ENCODE assay signal across 17 cellular contexts in genomic region chr4:6742507-6742906, GRCh38. TPM values are rescaled to one million over a fixed set of nuclear protein-coding genes. Genes with fewer than 3 reads are reported as not detected.
A peak's percentile ranks its signal among the peaks of the same experiment; 100 is the strongest.
DNase-seq lines count a peak whose midpoint lies in the region; ATAC-seq and TF ChIP-seq lines count a peak whose summit lies in the region.
"Had no signal": no experiment of that assay in that cellular context is flagged by ENCODE, and none has a peak within 500 bp of the region (broad histone marks: within the 10 kb centered on the region; RNA-seq: fewer than 3 reads in every experiment).

No MANE protein-coding gene starts in this region.

- no peak overlapping the region for H3K27ac ChIP-seq in CD8-positive, alpha-beta T cell (ENCODE audit: low read depth, low read length)
- H3K27ac ChIP-seq: KMS-11 had no signal

- H3K27me3 Mint-ChIP-seq in activated T-cell treated with anti-CD3 and anti-CD28 coated beads, Interleukin-2, amount 50 U/mL, for 72 hours (ENCODE audit: low read depth) = no peaks in the 10 kb centered on the region
- H3K27me3 Mint-ChIP-seq in activated T-helper 17 cell treated with anti-CD3 and anti-CD28 coated beads, Interleukin-2, amount 50 U/mL, for 72 hours = no peaks in the 10 kb centered on the region
- H3K27me3 Mint-ChIP-seq in CD8-positive, alpha-beta T cell (ENCODE audit: low read depth) = no peaks in the 10 kb centered on the region

- CTCF ChIA-PET in CD8-positive, alpha-beta T cell (lab: Charles Lee) = interaction anchor here (0.6 to 2.1 kb wide), 2 partner anchors 131 to 269 kb away, joined by 3 to 8 read pairs; no protein-coding TSS in a partner anchor

- DNase-seq in activated T-cell treated with anti-CD3 and anti-CD28 coated beads, Interleukin-2, amount 50 U/mL, for 72 hours = no peak
- DNase-seq in activated T-cell treated with anti-CD3 and anti-CD28 coated beads, Interleukin-2, amount 50 U/mL, for 1 hour = no peak
- DNase-seq in CD8-positive, alpha-beta T cell = no peak
- DNase-seq: 8988T, C1 segment of cervical spinal cord, Caco-2, GDM1, GOT3, HFFc6 had no signal

- no peaks in the 10 kb centered on the region for H3K9me3 ChIP-seq in CD8-positive, alpha-beta T cell (ENCODE audit: low read length)

- no peaks in the 10 kb centered on the region for H3K36me3 ChIP-seq in CD8-positive, alpha-beta T cell (ENCODE audit: insufficient read depth, low read length)

- H3K27me3 ChIP-seq in CD8-positive, alpha-beta T cell (ENCODE audit: insufficient read depth, low read length) = no peaks in the 10 kb centered on the region

- TF ChIP-seq CTCF in CD8-positive, alpha-beta T cell (IDR thresholded peaks at IDR 0.05) = no peak

- peak in 1 of 2 donors; percentile 47 for ATAC-seq in activated T-cell treated with anti-CD3 and anti-CD28 coated beads, Interleukin-2, amount 50 U/mL, for 72 hours (replicated peaks in 1 of 2)
- ATAC-seq in GM19035 (IDR thresholded peaks at IDR 0.05; ENCODE audit: unreplicated experiment) = peak; percentile 49
- ATAC-seq in activated T-helper 17 cell treated with anti-CD3 and anti-CD28 coated beads, Interleukin-2, amount 50 U/mL, for 72 hours (replicated peaks) = peak; percentile 54
- ATAC-seq in GM19395 (IDR thresholded peaks at IDR 0.05; ENCODE audit: unreplicated experiment) = no peak
- no peak for ATAC-seq in HG03039 (IDR thresholded peaks at IDR 0.05; ENCODE audit: unreplicated experiment)
- ATAC-seq in CD8-positive, alpha-beta T cell = no peak
- ATAC-seq: HCT116 had no signal

- peaks cover 5% of the 10 kb centered on the region for H3K4me1 Mint-ChIP-seq in activated T-cell treated with anti-CD3 and anti-CD28 coated beads, Interleukin-2, amount 50 U/mL, for 72 hours (ENCODE audit: low read depth)
- no peaks in the 10 kb centered on the region for H3K4me1 Mint-ChIP-seq in activated T-helper 17 cell treated with anti-CD3 and anti-CD28 coated beads, Interleukin-2, amount 50 U/mL, for 72 hours
- no peaks in the 10 kb centered on the region for H3K4me1 Mint-ChIP-seq in CD8-positive, alpha-beta T cell (ENCODE audit: low read depth)

- H3K9me3 Mint-ChIP-seq in activated T-cell treated with anti-CD3 and anti-CD28 coated beads, Interleukin-2, amount 50 U/mL, for 72 hours = peaks cover 0 to 2% of the 10 kb centered on the region in 2 donors
- no peaks in the 10 kb centered on the region for H3K9me3 Mint-ChIP-seq in activated T-helper 17 cell treated with anti-CD3 and anti-CD28 coated beads, Interleukin-2, amount 50 U/mL, for 72 hours
- no peaks in the 10 kb centered on the region for H3K9me3 Mint-ChIP-seq in CD8-positive, alpha-beta T cell
- H3K9me3 Mint-ChIP-seq: HFFc6 had no signal

- intact Hi-C loops in CD8-positive, alpha-beta T cell (cut with DNase I, micrococcal nuclease) = no loop called here

- H3K4me3 ChIP-seq in CD8-positive, alpha-beta T cell (ENCODE audit: low read depth, low read length) = no peak overlapping the region

- no peak overlapping the region for H3K27ac Mint-ChIP-seq in activated T-cell treated with anti-CD3 and anti-CD28 coated beads, Interleukin-2, amount 50 U/mL, for 72 hours
- H3K27ac Mint-ChIP-seq in activated T-helper 17 cell treated with anti-CD3 and anti-CD28 coated beads, Interleukin-2, amount 50 U/mL, for 72 hours = no peak overlapping the region
- H3K27ac Mint-ChIP-seq in CD8-positive, alpha-beta T cell = no peak overlapping the region
- H3K27ac Mint-ChIP-seq: CD4-positive, CD25-positive, alpha-beta regulatory T cell; HFFc6 had no signal

- POLR2A ChIA-PET in CD8-positive, alpha-beta T cell (lab: Charles Lee) = no interaction called here

- H3K36me3 Mint-ChIP-seq in activated T-cell treated with anti-CD3 and anti-CD28 coated beads, Interleukin-2, amount 50 U/mL, for 72 hours (ENCODE audit: insufficient read depth in 2 of 2) = no peaks in the 10 kb centered on the region
- H3K36me3 Mint-ChIP-seq in activated T-helper 17 cell treated with anti-CD3 and anti-CD28 coated beads, Interleukin-2, amount 50 U/mL, for 72 hours (ENCODE audit: low read depth) = no peaks in the 10 kb centered on the region
- no peaks in the 10 kb centered on the region for H3K36me3 Mint-ChIP-seq in CD8-positive, alpha-beta T cell
- H3K36me3 Mint-ChIP-seq: CD4-positive, CD25-positive, alpha-beta regulatory T cell had no signal

- peak overlapping the region; percentile 49 to 51 for H3K4me3 Mint-ChIP-seq in activated T-cell treated with anti-CD3 and anti-CD28 coated beads, Interleukin-2, amount 50 U/mL, for 72 hours
- no peak overlapping the region for H3K4me3 Mint-ChIP-seq in activated T-helper 17 cell treated with anti-CD3 and anti-CD28 coated beads, Interleukin-2, amount 50 U/mL, for 72 hours
- no peak overlapping the region for H3K4me3 Mint-ChIP-seq in CD8-positive, alpha-beta T cell
- H3K4me3 Mint-ChIP-seq: CD4-positive, CD25-positive, alpha-beta regulatory T cell; HFFc6 had no signal

- no peaks in the 10 kb centered on the region for H3K4me1 ChIP-seq in CD8-positive, alpha-beta T cell (ENCODE audit: insufficient read depth, low read length)
- H3K4me1 ChIP-seq: Caco-2 had no signal

RNA-seq across cellular contexts. Expression of gene BLOC1S4, which starts 26.5 kb away (rescaled TPM):
- total RNA-seq in activated T-cell treated with anti-CD3 and anti-CD28 coated beads, Interleukin-2, amount 50 U/mL, for 72 hours = 10 to 100 TPM; 14.1 to 14.6 TPM
- 10 to 100 TPM; 15.9 to 17.7 TPM for total RNA-seq in activated T-helper 17 cell treated with anti-CD3 and anti-CD28 coated beads, Interleukin-2, amount 50 U/mL, for 72 hours
- 10 to 100 TPM; 29.7 to 30.7 TPM for total RNA-seq in CD8-positive, alpha-beta T cell

RNA-seq across cellular contexts. Expression of gene MRFAP1L1, which starts 32.8 kb away (rescaled TPM):
- 10 to 100 TPM; 53.3 to 57.7 TPM for total RNA-seq in activated T-cell treated with anti-CD3 and anti-CD28 coated beads, Interleukin-2, amount 50 U/mL, for 72 hours
- 10 to 100 TPM; 35.8 to 53.6 TPM for total RNA-seq in activated T-helper 17 cell treated with anti-CD3 and anti-CD28 coated beads, Interleukin-2, amount 50 U/mL, for 72 hours
- 10 to 100 TPM; 27.5 to 30.0 TPM for total RNA-seq in CD8-positive, alpha-beta T cell

RNA-seq across cellular contexts. Expression of gene KIAA0232, which starts 40.0 kb away (rescaled TPM):
- 10 to 100 TPM; 16.8 to 19.5 TPM for total RNA-seq in activated T-cell treated with anti-CD3 and anti-CD28 coated beads, Interleukin-2, amount 50 U/mL, for 72 hours
- total RNA-seq in activated T-helper 17 cell treated with anti-CD3 and anti-CD28 coated beads, Interleukin-2, amount 50 U/mL, for 72 hours = 10 to 100 TPM in 1 of 2 donors, 1 to 10 TPM in 1; 9.4 to 10.5 TPM
- total RNA-seq in CD8-positive, alpha-beta T cell = 10 to 100 TPM; 18.4 to 19.7 TPM

RNA-seq across cellular contexts. Expression of gene S100P, which starts 48.8 kb away (rescaled TPM):
- total RNA-seq in activated T-cell treated with anti-CD3 and anti-CD28 coated beads, Interleukin-2, amount 50 U/mL, for 72 hours = 10 to 100 TPM; 18.0 to 84.6 TPM
- 1 to 10 TPM in 1 of 2 donors, under 1 TPM in 1; 0.87 to 2.5 TPM for total RNA-seq in activated T-helper 17 cell treated with anti-CD3 and anti-CD28 coated beads, Interleukin-2, amount 50 U/mL, for 72 hours
- total RNA-seq in CD8-positive, alpha-beta T cell = 1 to 10 TPM; 1.1 to 1.5 TPM
- total RNA-seq: CD4-positive, CD25-positive, alpha-beta regulatory T cell; H7; HFFc6 had no signal

Comparison
In these comparisons a context has a peak if more than half of its experiments do, and no peak if none do; other contexts are left out.
1. ATAC-seq: peak in GM19035 (single experiment) and activated T-helper 17 cell treated with anti-CD3 and anti-CD28 coated beads, Interleukin-2, amount 50 U/mL, for 72 hours (single experiment); none in GM19395 (single experiment), HG03039 (single experiment) and CD8-positive, alpha-beta T cell (single experiment).
2. H3K4me3 Mint-ChIP-seq: peak in activated T-cell treated with anti-CD3 and anti-CD28 coated beads, Interleukin-2, amount 50 U/mL, for 72 hours (2 of 2); none in activated T-helper 17 cell treated with anti-CD3 and anti-CD28 coated beads, Interleukin-2, amount 50 U/mL, for 72 hours (single experiment) and CD8-positive, alpha-beta T cell (single experiment).